Comparison of ENCODE assay signal across 37 cellular contexts in the genomic region with DNA sequence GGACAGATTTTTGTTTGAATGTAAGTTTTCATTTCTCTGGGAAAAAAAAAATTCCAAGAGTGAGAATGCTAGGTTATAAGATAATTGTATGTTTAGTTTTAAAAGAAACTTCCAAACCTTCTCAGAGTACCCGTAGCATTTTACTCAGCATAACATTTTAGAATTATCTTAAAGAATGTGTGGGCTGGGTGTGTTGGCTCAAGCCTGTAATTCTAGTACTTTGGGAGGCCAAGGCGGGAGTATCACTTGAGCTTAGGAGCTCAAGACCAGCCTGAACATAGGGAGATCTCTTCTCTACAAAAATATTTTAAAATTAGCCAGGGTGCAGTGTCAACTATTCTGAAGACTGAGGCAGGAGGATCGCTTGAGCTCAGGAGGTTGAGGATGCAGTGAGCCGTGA.
"Had no signal": no experiment of that assay in that cellular context is flagged by ENCODE, and none has a peak within 500 bp of the region (broad histone marks: within the 10 kb centered on the region; RNA-seq: fewer than 3 reads in every experiment).

No MANE protein-coding gene starts in this region.

- H3K27ac ChIP-seq: adrenal gland, ascending aorta, body of pancreas, brain microvascular endothelial cell, breast epithelium, cardiac muscle cell had no signal

- H3K4me3 Mint-ChIP-seq: activated naive CD4-positive, alpha-beta T cell treated with anti-CD3 and anti-CD28 coated beads for 36 hours; activated naive CD4-positive, alpha-beta T cell treated with anti-CD3 and anti-CD28 coated beads, Interleukin-2, amount 10 ng/mL, durations not matched to agents 7 days and 5 days; activated naive CD4-positive, alpha-beta T cell treated with anti-CD3 and anti-CD28 coated beads, Interleukin-2, amount 50 U/mL, for 24 hours; activated naive CD8-positive, alpha-beta T cell; activated naive CD8-positive, alpha-beta T cell treated with anti-CD3 and anti-CD28 coated beads for 36 hours; activated naive CD8-positive, alpha-beta T cell treated with anti-CD3 and anti-CD28 coated beads, Interleukin-2, amount 10 ng/mL, durations not matched to agents 7 days and 5 days; activated naive CD8-positive, alpha-beta T cell treated with anti-CD3 and anti-CD28 coated beads, Interleukin-2, amount 50 U/mL, for 24 hours; activated T-cell treated with anti-CD3 and anti-CD28 coated beads, Interleukin-2, amount 50 U/mL, for 24 hours; activated T-cell treated with anti-CD3 and anti-CD28 coated beads, Interleukin-2, amount 50 U/mL, for 4 hours; activated T-cell treated with anti-CD3 and anti-CD28 coated beads, Interleukin-2, amount 50 U/mL, for 72 hours; activated T-helper 1 cell treated with anti-CD3 and anti-CD28 coated beads, Interleukin-12 subunit alpha, Interleukin-12 subunit beta, Interleukin-2, Interleukin-4 antibody, amounts not matched to agents 30 ng/mL and 10 ng/mL and 1 ng/mL, durations not matched to agents 14 hours and 24 hours and 36 hours; activated T-helper 17 cell treated with anti-CD3 and anti-CD28 coated beads, Interleukin-2, amount 50 U/mL, for 72 hours; brain; central memory CD8-positive, alpha-beta T cell had no signal

- DNase-seq: activated effector memory CD4-positive, alpha-beta T cell treated with anti-CD3 and anti-CD28 coated beads, Interleukin-2, amount 50 U/mL, for 16 hours; activated effector memory CD4-positive, alpha-beta T cell treated with Interleukin-2 at 50 U/mL for 16 hours; activated gamma-delta T cell; activated gamma-delta T cell treated with Interleukin-2 at 50 U/mL for 16 hours; activated naive CD4-positive, alpha-beta T cell; activated naive CD4-positive, alpha-beta T cell treated with anti-CD3 and anti-CD28 coated beads for 36 hours; activated naive CD4-positive, alpha-beta T cell treated with anti-CD3 and anti-CD28 coated beads, Interleukin-2, amount 10 ng/mL, durations not matched to agents 7 days and 5 days; activated naive CD4-positive, alpha-beta T cell treated with anti-CD3 and anti-CD28 coated beads, Interleukin-2, amount 50 U/mL, for 16 hours; activated naive CD4-positive, alpha-beta T cell treated with Interleukin-2 at 50 U/mL for 16 hours; activated naive CD8-positive, alpha-beta T cell treated with anti-CD3 and anti-CD28 coated beads for 36 hours; activated naive CD8-positive, alpha-beta T cell treated with anti-CD3 and anti-CD28 coated beads, Interleukin-2, amount 10 ng/mL, durations not matched to agents 7 days and 5 days; activated naive CD8-positive, alpha-beta T cell treated with anti-CD3 and anti-CD28 coated beads, Interleukin-2, amount 50 U/mL, for 24 hours; activated T-cell treated with anti-CD3 and anti-CD28 coated beads, Interleukin-2, amount 50 U/mL, for 1 hour; activated T-cell treated with anti-CD3 and anti-CD28 coated beads, Interleukin-2, amount 50 U/mL, for 24 hours; activated T-cell treated with anti-CD3 and anti-CD28 coated beads, Interleukin-2, amount 50 U/mL, for 4 hours; activated T-cell treated with anti-CD3 and anti-CD28 coated beads, Interleukin-2, amount 50 U/mL, for 48 hours; activated T-cell treated with anti-CD3 and anti-CD28 coated beads, Interleukin-2, amount 50 U/mL, for 72 hours; adrenal gland; amniotic stem cell; amygdala; anterior cingulate cortex; aorta; body of pancreas; brain microvascular endothelial cell; caudate nucleus; central memory CD4-positive, alpha-beta T cell; cerebellar nuclear complex had no signal

- H3K4me3 ChIP-seq: adrenal gland, ascending aorta, body of pancreas, breast epithelium, cardiac muscle cell had no signal

- H3K27me3 ChIP-seq: ascending aorta, body of pancreas, brain microvascular endothelial cell, breast epithelium, cardiac muscle cell had no signal

- ATAC-seq: activated naive CD4-positive, alpha-beta T cell treated with anti-CD3 and anti-CD28 coated beads, Interleukin-2, amount 50 U/mL, for 72 hours; activated naive CD8-positive, alpha-beta T cell treated with anti-CD3 and anti-CD28 coated beads, Interleukin-2, amount 50 U/mL, for 24 hours; activated T-cell treated with anti-CD3 and anti-CD28 coated beads, Interleukin-2, amount 50 U/mL, for 4 hours; activated T-cell treated with anti-CD3 and anti-CD28 coated beads, Interleukin-2, amount 50 U/mL, for 72 hours; activated T-helper 17 cell treated with anti-CD3 and anti-CD28 coated beads, Interleukin-2, amount 50 U/mL, for 72 hours; body of pancreas had no signal

- H3K36me3 ChIP-seq: adrenal gland, ascending aorta, brain microvascular endothelial cell, breast epithelium, cardiac muscle cell had no signal

- H3K4me1 Mint-ChIP-seq: activated naive CD4-positive, alpha-beta T cell treated with anti-CD3 and anti-CD28 coated beads, Interleukin-2, amount 10 ng/mL, durations not matched to agents 7 days and 5 days; activated naive CD4-positive, alpha-beta T cell treated with anti-CD3 and anti-CD28 coated beads, Interleukin-2, amount 50 U/mL, for 24 hours; activated naive CD8-positive, alpha-beta T cell treated with anti-CD3 and anti-CD28 coated beads for 36 hours; activated naive CD8-positive, alpha-beta T cell treated with anti-CD3 and anti-CD28 coated beads, Interleukin-2, amount 10 ng/mL, durations not matched to agents 7 days and 5 days; activated T-helper 17 cell treated with anti-CD3 and anti-CD28 coated beads, Interleukin-2, amount 50 U/mL, for 72 hours; brain; central memory CD8-positive, alpha-beta T cell had no signal

- H3K27ac Mint-ChIP-seq: activated naive CD4-positive, alpha-beta T cell treated with anti-CD3 and anti-CD28 coated beads for 36 hours; activated naive CD4-positive, alpha-beta T cell treated with anti-CD3 and anti-CD28 coated beads, Interleukin-2, amount 10 ng/mL, durations not matched to agents 7 days and 5 days; activated naive CD4-positive, alpha-beta T cell treated with anti-CD3 and anti-CD28 coated beads, Interleukin-2, amount 50 U/mL, for 24 hours; activated naive CD4-positive, alpha-beta T cell treated with anti-CD3 and anti-CD28 coated beads, Interleukin-2, amount 50 U/mL, for 72 hours; activated naive CD8-positive, alpha-beta T cell; activated naive CD8-positive, alpha-beta T cell treated with anti-CD3 and anti-CD28 coated beads for 36 hours; activated naive CD8-positive, alpha-beta T cell treated with anti-CD3 and anti-CD28 coated beads, Interleukin-2, amount 10 ng/mL, durations not matched to agents 7 days and 5 days; activated naive CD8-positive, alpha-beta T cell treated with anti-CD3 and anti-CD28 coated beads, Interleukin-2, amount 50 U/mL, for 24 hours; activated T-cell treated with anti-CD3 and anti-CD28 coated beads, Interleukin-2, amount 50 U/mL, for 24 hours; activated T-cell treated with anti-CD3 and anti-CD28 coated beads, Interleukin-2, amount 50 U/mL, for 72 hours; activated T-helper 1 cell treated with anti-CD3 and anti-CD28 coated beads, Interleukin-12 subunit alpha, Interleukin-12 subunit beta, Interleukin-2, Interleukin-4 antibody, amounts not matched to agents 30 ng/mL and 10 ng/mL and 1 ng/mL, durations not matched to agents 14 hours and 24 hours and 36 hours; activated T-helper 17 cell treated with anti-CD3 and anti-CD28 coated beads, Interleukin-2, amount 50 U/mL, for 72 hours; brain had no signal

- H3K27me3 Mint-ChIP-seq: activated naive CD4-positive, alpha-beta T cell treated with anti-CD3 and anti-CD28 coated beads, Interleukin-2, amount 50 U/mL, for 24 hours had no signal

- H3K4me1 ChIP-seq: adrenal gland, ascending aorta, body of pancreas, breast epithelium had no signal

- H3K36me3 Mint-ChIP-seq: activated naive CD4-positive, alpha-beta T cell treated with anti-CD3 and anti-CD28 coated beads, Interleukin-2, amount 10 ng/mL, durations not matched to agents 7 days and 5 days; activated naive CD4-positive, alpha-beta T cell treated with anti-CD3 and anti-CD28 coated beads, Interleukin-2, amount 50 U/mL, for 24 hours; activated naive CD4-positive, alpha-beta T cell treated with anti-CD3 and anti-CD28 coated beads, Interleukin-2, amount 50 U/mL, for 72 hours; activated naive CD8-positive, alpha-beta T cell; activated naive CD8-positive, alpha-beta T cell treated with anti-CD3 and anti-CD28 coated beads for 36 hours; activated naive CD8-positive, alpha-beta T cell treated with anti-CD3 and anti-CD28 coated beads, Interleukin-2, amount 10 ng/mL, durations not matched to agents 7 days and 5 days; brain had no signal

- H3K9me3 ChIP-seq: adrenal gland, ascending aorta, body of pancreas, breast epithelium had no signal

- H3K9me3 Mint-ChIP-seq: activated naive CD4-positive, alpha-beta T cell treated with anti-CD3 and anti-CD28 coated beads for 36 hours; activated naive CD4-positive, alpha-beta T cell treated with anti-CD3 and anti-CD28 coated beads, Interleukin-2, amount 10 ng/mL, durations not matched to agents 7 days and 5 days; activated naive CD4-positive, alpha-beta T cell treated with anti-CD3 and anti-CD28 coated beads, Interleukin-2, amount 50 U/mL, for 24 hours; activated naive CD4-positive, alpha-beta T cell treated with anti-CD3 and anti-CD28 coated beads, Interleukin-2, amount 50 U/mL, for 72 hours; activated naive CD8-positive, alpha-beta T cell treated with anti-CD3 and anti-CD28 coated beads for 36 hours; activated naive CD8-positive, alpha-beta T cell treated with anti-CD3 and anti-CD28 coated beads, Interleukin-2, amount 10 ng/mL, durations not matched to agents 7 days and 5 days; activated naive CD8-positive, alpha-beta T cell treated with anti-CD3 and anti-CD28 coated beads, Interleukin-2, amount 50 U/mL, for 24 hours; activated T-cell treated with anti-CD3 and anti-CD28 coated beads, Interleukin-2, amount 50 U/mL, for 24 hours; activated T-cell treated with anti-CD3 and anti-CD28 coated beads, Interleukin-2, amount 50 U/mL, for 4 hours; activated T-cell treated with anti-CD3 and anti-CD28 coated beads, Interleukin-2, amount 50 U/mL, for 72 hours; activated T-helper 1 cell treated with anti-CD3 and anti-CD28 coated beads, Interleukin-12 subunit alpha, Interleukin-12 subunit beta, Interleukin-2, Interleukin-4 antibody, amounts not matched to agents 30 ng/mL and 10 ng/mL and 1 ng/mL, durations not matched to agents 14 hours and 24 hours and 36 hours; activated T-helper 17 cell treated with anti-CD3 and anti-CD28 coated beads, Interleukin-2, amount 50 U/mL, for 72 hours; brain; central memory CD8-positive, alpha-beta T cell had no signal
